In the genomic region with DNA sequence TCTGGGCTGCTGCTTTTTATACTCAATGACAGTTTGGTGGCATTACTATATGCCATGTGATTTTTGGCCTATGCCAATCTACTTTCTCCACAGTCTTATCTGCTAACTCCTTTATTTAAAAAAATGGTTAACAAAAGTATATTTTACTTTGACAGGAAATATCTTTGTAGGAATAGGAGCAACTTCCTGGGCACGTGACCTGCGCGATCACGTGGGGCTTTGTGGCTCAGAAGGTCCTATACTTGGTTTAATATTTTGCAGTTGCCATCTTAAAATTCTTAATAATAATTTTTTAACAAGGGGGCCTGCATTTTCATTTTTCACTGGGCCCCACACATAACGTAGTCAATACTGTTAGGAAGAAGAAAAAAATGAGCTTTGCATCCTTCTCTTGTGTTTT, we compare ENCODE assay signal across 22 cellular contexts.
"Had no signal": no experiment of that assay in that cellular context is flagged by ENCODE, and none has a peak within 500 bp of the region (broad histone marks: within the 10 kb centered on the region; RNA-seq: fewer than 3 reads in every experiment).

No MANE protein-coding gene starts in this region.

- H3K4me3 Mint-ChIP-seq: mesothelial cell of epicardium had no signal

- H3K27me3 ChIP-seq: dorsolateral prefrontal cortex, esophagus squamous epithelium, gastrocnemius medialis, heart right ventricle, left lung had no signal

- H3K27ac ChIP-seq: coronary artery, dorsolateral prefrontal cortex, esophagus squamous epithelium, gastrocnemius medialis, heart right ventricle, left lung, lower lobe of right lung had no signal

- H3K4me1 ChIP-seq: esophagus squamous epithelium, gastrocnemius medialis, heart right ventricle, left lung, lower lobe of right lung had no signal

- H3K4me1 Mint-ChIP-seq: mesothelial cell of epicardium had no signal

- H3K4me3 ChIP-seq: coronary artery, dorsolateral prefrontal cortex, esophagus squamous epithelium, gastrocnemius medialis, heart right ventricle, left lung, lower lobe of right lung had no signal

- H3K36me3 ChIP-seq: esophagus squamous epithelium, gastrocnemius medialis, heart right ventricle, left lung, lower lobe of right lung had no signal

- H3K9me3 ChIP-seq: esophagus squamous epithelium, gastrocnemius medialis, lower lobe of right lung had no signal

- ATAC-seq: gastrocnemius medialis, heart right ventricle, left cardiac atrium, left lung, left ventricle myocardium superior, lower lobe of right lung had no signal

- H3K36me3 Mint-ChIP-seq: mesothelial cell of epicardium had no signal

- FAIRE-seq: colon, endothelial cell of umbilical vein, keratinocyte had no signal

- DNase-seq: dermis blood vessel endothelial cell; dorsolateral prefrontal cortex; effector CD4-positive, alpha-beta T cell; effector memory CD4-positive, alpha-beta T cell; esophagus squamous epithelium; foreskin fibroblast; foreskin melanocyte; gastrocnemius medialis; glutamatergic neuron; head of caudate nucleus; heart right ventricle; hippocampal formation; left cardiac atrium; left lung; left ventricle myocardium superior; lower lobe of right lung; mesenchymal stem cell had no signal

- H3K27ac Mint-ChIP-seq: mesothelial cell of epicardium had no signal
